Comparison of ENCODE assay signal across 1 cellular context in genomic region chr1:94925561-94926364, GRCh38.
TF ChIP-seq lines count a peak whose summit lies in the region.

No MANE protein-coding gene starts in this region.

TF ChIP-seq in IMR-90, 13 proteins besides CTCF, POLR2A, EP300 and RAD21:
- no peak; the same call in 1 of the 2 replicates for TF ChIP-seq CHD1 (IDR thresholded peaks at IDR 0.05; ENCODE audit: low read depth, low read length)
- peak; percentile 44; the same call in 1 of the 2 replicates for TF ChIP-seq MXI1 (IDR thresholded peaks at IDR 0.05; ENCODE audit: borderline replicate concordance, low read depth, low read length)
- peak; percentile 81; the same call in 1 of the 2 replicates for TF ChIP-seq MAZ (IDR thresholded peaks at IDR 0.05; ENCODE audit: borderline replicate concordance, low read depth, low read length)
- TF ChIP-seq SMC3 (IDR thresholded peaks at IDR 0.05; ENCODE audit: low read depth, low read length), result peak; percentile 3; the same call in 1 of the 2 replicates
- TF ChIP-seq MAFK (IDR thresholded peaks at IDR 0.05; ENCODE audit: low read depth, low read length), result no peak
- peak; percentile 26; the same call in 1 of the 2 replicates for TF ChIP-seq BHLHE40 (IDR thresholded peaks at IDR 0.05; ENCODE audit: low read depth, low read length)
